21 cellular contexts compared by ENCODE assay signal in genomic region chr3:134083626-134084229, GRCh38. TPM values are rescaled to one million over a fixed set of nuclear protein-coding genes. Genes with fewer than 3 reads are reported as not detected.
DNase-seq lines count a peak whose midpoint lies in the region; TF ChIP-seq lines count a peak whose summit lies in the region.
"Had no signal": no experiment of that assay in that cellular context is flagged by ENCODE, and none has a peak within 500 bp of the region (broad histone marks: within the 10 kb centered on the region; RNA-seq: fewer than 3 reads in every experiment).

No MANE protein-coding gene starts in this region.

- peak overlapping the region; percentile 6 for H3K27ac Mint-ChIP-seq in endothelial cell (ENCODE audit: unreplicated experiment)
- H3K27ac Mint-ChIP-seq: CD4-positive, alpha-beta T cell had no signal

- peak overlapping the region; percentile 99 for H2AK5ac ChIP-seq in trophoblast cell (ENCODE audit: low read length)

- H4K91ac ChIP-seq in trophoblast cell (ENCODE audit: low read depth, low read length), result peak overlapping the region; percentile 99

- peaks cover 2% of the 10 kb centered on the region for H3K4me1 Mint-ChIP-seq in endothelial cell (ENCODE audit: unreplicated experiment)

- H3K27ac ChIP-seq in coronary artery, result no peak overlapping the region
- H3K27ac ChIP-seq in trophoblast cell (ENCODE audit: low read depth, low read length), result peak overlapping the region; percentile 45
- H3K27ac ChIP-seq: A549; BLaER1 treated with 17β-estradiol and CSF1 and Interleukin-3, amounts not matched to agents 10 nM and 100 nM had no signal

- DNase-seq in coronary artery (ENCODE audit: low spot score) (peak; percentile 68), endothelial cell (ENCODE audit: low spot score) (no peak), left kidney (ENCODE audit: low read depth, low spot score) (peak; percentile 21), trophoblast cell (peak; percentile 90 to 91), medulla oblongata (ENCODE audit: extremely low spot score) (no peak), NCI-H2029 treated with DMSO at 0.1 percent for 48 hours (lab: John Stamatoyannopoulos, UW) (no peak), retina (no peak)
- DNase-seq: AML-193; CD4-positive, alpha-beta T cell; MV-4-11; NCI-H1105; NCI-H1436 treated with DMSO at 0.1 percent for 48 hours; NCI-H1930; NCI-H446; NCI-H524 treated with DMSO at 0.1 percent for 48 hours; NCI-H774; PC-3 had no signal

- no peak overlapping the region for H3K23ac ChIP-seq in trophoblast cell (ENCODE audit: low read length)

- H2BK12ac ChIP-seq in trophoblast cell (ENCODE audit: low read length), result peak overlapping the region; percentile 99

- no peak overlapping the region for H4K12ac ChIP-seq in trophoblast cell (ENCODE audit: low read depth, low read length)

- H3K18ac ChIP-seq in trophoblast cell (ENCODE audit: low read length), result peak overlapping the region; percentile 96

- H3K27me3 Mint-ChIP-seq in endothelial cell (ENCODE audit: unreplicated experiment), result no peaks in the 10 kb centered on the region

- no peak overlapping the region for H3K9ac ChIP-seq in trophoblast cell (ENCODE audit: low read length)
- H3K9ac ChIP-seq: BLaER1 treated with 17β-estradiol and CSF1 and Interleukin-3, amounts not matched to agents 10 nM and 100 nM had no signal

- peak overlapping the region; percentile 95 for H3K14ac ChIP-seq in trophoblast cell (ENCODE audit: low read length)

- peak overlapping the region; percentile 83 for H2BK5ac ChIP-seq in trophoblast cell (ENCODE audit: low read depth, low read length, poor library complexity)

- H2AFZ ChIP-seq in trophoblast cell (ENCODE audit: insufficient read depth, low read length, poor library complexity), result peak overlapping the region; percentile 32

- H3K27me3 ChIP-seq in trophoblast cell (ENCODE audit: insufficient read depth, low read length), result no peaks in the 10 kb centered on the region
- H3K27me3 ChIP-seq: BLaER1 treated with 17β-estradiol and CSF1 and Interleukin-3, amounts not matched to agents 10 nM and 100 nM had no signal

- H3K4me3 ChIP-seq in coronary artery (no peak overlapping the region), trophoblast cell (ENCODE audit: low read depth, low read length) (no peak overlapping the region)
- H3K4me3 ChIP-seq: A549; BLaER1 treated with 17β-estradiol and CSF1 and Interleukin-3, amounts not matched to agents 10 nM and 100 nM; K562 had no signal

- H3K9me3 ChIP-seq in trophoblast cell (ENCODE audit: insufficient read depth, low read depth, low read length), result peaks cover 2% of the 10 kb centered on the region

- H3K4ac ChIP-seq in trophoblast cell (ENCODE audit: low read depth, low read length), result peak overlapping the region; percentile 90

- H3K4me2 ChIP-seq in trophoblast cell (ENCODE audit: low read length), result no peak overlapping the region
- H3K4me2 ChIP-seq: A549; BLaER1 treated with 17β-estradiol and CSF1 and Interleukin-3, amounts not matched to agents 10 nM and 100 nM had no signal

- peaks cover 8% of the 10 kb centered on the region for H3K36me3 Mint-ChIP-seq in endothelial cell (ENCODE audit: low read depth, unreplicated experiment)

- H3K4me3 Mint-ChIP-seq in endothelial cell (ENCODE audit: unreplicated experiment), result no peak overlapping the region
- H3K4me3 Mint-ChIP-seq: CD4-positive, alpha-beta T cell had no signal

- peaks cover 9% of the 10 kb centered on the region for H3K79me2 ChIP-seq in trophoblast cell (ENCODE audit: control insufficient read depth, insufficient read depth, low read length, poor library complexity)

- H3K79me1 ChIP-seq in trophoblast cell (ENCODE audit: low read length), result peaks cover 26% of the 10 kb centered on the region

- H3K36me3 ChIP-seq in trophoblast cell (ENCODE audit: control insufficient read depth in 1 of 2, insufficient read depth in 2 of 2, low read length in 2 of 2), result no peaks in the 10 kb centered on the region
- H3K36me3 ChIP-seq: BLaER1 treated with 17β-estradiol and CSF1 and Interleukin-3, amounts not matched to agents 10 nM and 100 nM had no signal

- H3K4me1 ChIP-seq in trophoblast cell (ENCODE audit: control insufficient read depth in 1 of 2, insufficient read depth in 2 of 2, low read length in 2 of 2), result peaks cover 22 to 30% of the 10 kb centered on the region in 2 experiments
- H3K4me1 ChIP-seq: A549; BLaER1 treated with 17β-estradiol and CSF1 and Interleukin-3, amounts not matched to agents 10 nM and 100 nM had no signal

- no peaks in the 10 kb centered on the region for H3K9me3 Mint-ChIP-seq in endothelial cell (ENCODE audit: unreplicated experiment)

- peak overlapping the region; percentile 93 for H2BK120ac ChIP-seq in trophoblast cell (ENCODE audit: insufficient read depth, low read length, poor library complexity)

- TF ChIP-seq CTCF in coronary artery (IDR thresholded peaks at IDR 0.05) (no peak), endothelial cell (IDR thresholded peaks at IDR 0.05; ENCODE audit: unreplicated experiment) (no peak)

- WGBS in trophoblast cell (ENCODE audit: extremely low coverage, insufficient coverage, insufficient read length), result no CpG with 5 or more reads among the region's 3 CpGs

- H4K8ac ChIP-seq in trophoblast cell (ENCODE audit: low read depth, low read length), result peak overlapping the region; percentile 83

RNA-seq across cellular contexts. Expression of gene SLCO2A1, which starts 54.0 kb away (rescaled TPM):
- 3.8 TPM for total RNA-seq in endothelial cell (ENCODE audit: unreplicated experiment)
- polyA plus RNA-seq in trophoblast cell (2013), result 416 and 421 TPM in 2 replicates
- total RNA-seq: CD4-positive, alpha-beta T cell; HepG2; PC-3 had no signal

Comparison
In these comparisons a context has a peak if more than half of its experiments do, and no peak if none do; other contexts are left out.
1. DNase-seq: peak in coronary artery (single experiment), left kidney (single experiment) and trophoblast cell (2 of 2); none in endothelial cell (single experiment), medulla oblongata (single experiment), NCI-H2029 treated with DMSO at 0.1 percent for 48 hours (single experiment) and retina (single experiment).